Comparison of ENCODE assay signal across 1 cellular context in genomic region chr11:46242961-46243795, GRCh38.
TF ChIP-seq lines count a peak whose summit lies in the region.

No MANE protein-coding gene starts in this region.

TF ChIP-seq in HepG2, 621 proteins besides CTCF, POLR2A, EP300 and RAD21 (continued from another document and continues in another):
- TF ChIP-seq GATAD2A (CRISPR knock-in tag; IDR thresholded peaks at IDR 0.05) (0 out of 2 replicates have a peak, but pooled peaks have one; percentile 42), NFKB2 (CRISPR knock-in tag; IDR thresholded peaks at IDR 0.05; ENCODE audit: borderline replicate concordance) (peak; percentile 55; the same call in 1 of the 2 replicates), ZNF567 (CRISPR knock-in tag; IDR thresholded peaks at IDR 0.05; ENCODE audit: borderline replicate concordance) (peak; percentile 92), SNRNP70 (IDR thresholded peaks at IDR 0.05; ENCODE audit: low read depth, low read length) (no peak), ZNF317 (CRISPR knock-in tag; IDR thresholded peaks at IDR 0.05) (peak; percentile 67; the same call in 1 of the 2 replicates), ATAD3A (CRISPR knock-in tag; IDR thresholded peaks at IDR 0.05) (no peak), GABPA (IDR thresholded peaks at IDR 0.05; ENCODE audit: low read depth, low read length) (no peak), GABPA (CRISPR knock-in tag; IDR thresholded peaks at IDR 0.05; ENCODE audit: low read depth) (no peak), MATR3 (CRISPR knock-in tag; IDR thresholded peaks at IDR 0.05) (no peak), BRCA1 (CRISPR knock-in tag; IDR thresholded peaks at IDR 0.05) (no peak), ZMYM3 (CRISPR knock-in tag; IDR thresholded peaks at IDR 0.05) (peak; percentile 27; the same call in 1 of the 2 replicates), THAP9 (CRISPR knock-in tag; IDR thresholded peaks at IDR 0.05; ENCODE audit: borderline replicate concordance) (peak; percentile 62), NBN (conservative IDR thresholded peaks at IDR 0.05) (no peak), ZNF274 (CRISPR knock-in tag; IDR thresholded peaks at IDR 0.05) (no peak; the same call in 1 of the 2 replicates), SMARCE1 (IDR thresholded peaks at IDR 0.05; ENCODE audit: borderline replicate concordance) (no peak), SNAPC4 (CRISPR knock-in tag; IDR thresholded peaks at IDR 0.05) (peak; percentile 83; the same call in 1 of the 2 replicates), MLXIP (CRISPR knock-in tag; IDR thresholded peaks at IDR 0.05; ENCODE audit: borderline replicate concordance) (no peak), MIER2 (CRISPR knock-in tag; IDR thresholded peaks at IDR 0.05) (no peak), ZNF30 (CRISPR knock-in tag; IDR thresholded peaks at IDR 0.05) (no peak), TSC22D2 (CRISPR knock-in tag; IDR thresholded peaks at IDR 0.05; ENCODE audit: borderline replicate concordance) (no peak; the same call in 1 of the 2 replicates), ZNF431 (CRISPR knock-in tag; IDR thresholded peaks at IDR 0.05; ENCODE audit: borderline replicate concordance, low read depth) (no peak), ZSCAN9 (CRISPR knock-in tag; IDR thresholded peaks at IDR 0.05; ENCODE audit: borderline replicate concordance) (peak; percentile 82; the same call in 1 of the 2 replicates), ZNF280B (CRISPR knock-in tag; IDR thresholded peaks at IDR 0.05; ENCODE audit: borderline replicate concordance) (peak; percentile 30; the same call in 1 of the 2 replicates), ZNF207 (IDR thresholded peaks at IDR 0.05; ENCODE audit: borderline replicate concordance) (no peak), ATF4 (CRISPR knock-in tag; IDR thresholded peaks at IDR 0.05) (peak; percentile 99 to 100), PCBP2 (optimal IDR thresholded peaks at IDR 0.05; ENCODE audit: low read depth, low read length, poor library complexity, severe bottlenecking) (no peak), MTF1 (CRISPR knock-in tag; IDR thresholded peaks at IDR 0.05) (0 out of 2 replicates have a peak, but pooled peaks have one; percentile 43), FOXP1 (IDR thresholded peaks at IDR 0.05) (no peak), FOXP1 (CRISPR knock-in tag; IDR thresholded peaks at IDR 0.05) (no peak), NCOA1 (CRISPR knock-in tag; IDR thresholded peaks at IDR 0.05) (no peak), ZNF674 (CRISPR knock-in tag; IDR thresholded peaks at IDR 0.05; ENCODE audit: low read depth) (0 out of 2 replicates have a peak, but pooled peaks have one; percentile 58), NONO (IDR thresholded peaks at IDR 0.05) (no peak), NONO (CRISPR knock-in tag; conservative IDR thresholded peaks at IDR 0.05) (no peak), ZMYM4 (CRISPR knock-in tag; IDR thresholded peaks at IDR 0.05) (no peak; the same call in 1 of the 2 replicates), ZNF512B (CRISPR knock-in tag; IDR thresholded peaks at IDR 0.05; ENCODE audit: borderline replicate concordance) (no peak), MLLT10 (CRISPR knock-in tag; IDR thresholded peaks at IDR 0.05) (no peak), ZBTB46 (CRISPR knock-in tag; IDR thresholded peaks at IDR 0.05; ENCODE audit: borderline replicate concordance) (no peak), ZNF367 (CRISPR knock-in tag; IDR thresholded peaks at IDR 0.05; ENCODE audit: borderline replicate concordance) (0 out of 2 replicates have a peak, but pooled peaks have one; percentile 53), ZMAT5 (CRISPR knock-in tag; IDR thresholded peaks at IDR 0.05; ENCODE audit: borderline replicate concordance, low read depth) (no peak), NCOA5 (CRISPR knock-in tag; IDR thresholded peaks at IDR 0.05) (no peak), ZNF747 (CRISPR knock-in tag; IDR thresholded peaks at IDR 0.05; ENCODE audit: borderline replicate concordance) (peak; percentile 61; the same call in 1 of the 2 replicates), ZSCAN21 (CRISPR knock-in tag; IDR thresholded peaks at IDR 0.05; ENCODE audit: borderline replicate concordance) (peak; percentile 65; the same call in 1 of the 2 replicates), SCMH1 (CRISPR knock-in tag; IDR thresholded peaks at IDR 0.05; ENCODE audit: borderline replicate concordance) (no peak)
